Comparison of ENCODE assay signal across 12 cellular contexts in the genomic region with DNA sequence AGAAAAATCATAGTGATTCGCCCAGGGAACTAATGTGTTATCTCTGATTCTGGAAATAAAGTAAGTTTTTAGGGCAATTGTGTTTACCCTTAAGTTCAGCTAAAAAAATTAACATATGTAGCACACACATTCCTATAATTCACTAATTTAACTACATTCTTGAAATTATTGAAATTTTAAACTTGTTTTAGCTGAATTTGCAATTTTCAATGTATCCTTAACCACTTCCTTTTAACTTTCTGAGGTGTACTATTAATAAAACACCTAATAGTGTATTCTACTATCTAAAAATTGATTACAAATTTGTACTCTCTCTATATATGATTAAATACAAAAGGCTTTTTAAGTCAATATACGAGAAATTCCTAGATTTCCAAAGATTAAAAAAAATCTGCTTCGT. TPM values are rescaled to one million over a fixed set of nuclear protein-coding genes. Genes with fewer than 3 reads are reported as not detected.
DNase-seq lines count a peak whose midpoint lies in the region; TF ChIP-seq lines count a peak whose summit lies in the region.
"Had no signal": no experiment of that assay in that cellular context is flagged by ENCODE, and none has a peak within 500 bp of the region (broad histone marks: within the 10 kb centered on the region; RNA-seq: fewer than 3 reads in every experiment).

No MANE protein-coding gene starts in this region.

- no peak for DNase-seq in activated T-cell treated with anti-CD3 and anti-CD28 coated beads, Interleukin-2, amount 50 U/mL, for 24 hours
- no peak for DNase-seq in activated T-cell treated with anti-CD3 and anti-CD28 coated beads, Interleukin-2, amount 50 U/mL, for 48 hours
- DNase-seq in MG63 = no peak
- no peak for DNase-seq in endodermal cell
- DNase-seq in mesenteric fat pad (ENCODE audit: low spot score) = no peak
- no peak for DNase-seq in OCI-M1 (lab: John Stamatoyannopoulos, UW)
- no peak for DNase-seq in CD8-positive, alpha-beta memory T cell
- DNase-seq: amygdala; effector memory CD8-positive, alpha-beta T cell; sigmoid colon; transverse colon had no signal

- H3K9ac ChIP-seq in endodermal cell (ENCODE audit: extremely low read depth, low read length, poor library complexity, severe bottlenecking) (peak overlapping the region; percentile 77), skeletal muscle satellite cell (ENCODE audit: low read depth, low read length) (peak overlapping the region; percentile 84)

- H3K36me3 Mint-ChIP-seq in activated T-cell treated with anti-CD3 and anti-CD28 coated beads, Interleukin-2, amount 50 U/mL, for 24 hours (ENCODE audit: low read depth) = peaks cover 15% of the 10 kb centered on the region
- peaks cover 4% of the 10 kb centered on the region for H3K36me3 Mint-ChIP-seq in endodermal cell (ENCODE audit: low read depth)
- H3K36me3 Mint-ChIP-seq in CD8-positive, alpha-beta memory T cell = peaks cover 0 to 22% (median 8%) of the 10 kb centered on the region in 3 donors

- H3K9me3 ChIP-seq in MG63 (no peaks in the 10 kb centered on the region), endodermal cell (ENCODE audit: control insufficient read depth, low read length) (no peaks in the 10 kb centered on the region), skeletal muscle satellite cell (replicated peaks; ENCODE audit: low read length) (no peaks in the 10 kb centered on the region)
- H3K9me3 ChIP-seq in CD8-positive, alpha-beta memory T cell (ENCODE audit: low read length) = peaks cover 3% of the 10 kb centered on the region
- H3K9me3 ChIP-seq: sigmoid colon, transverse colon had no signal

- H3K27me3 Mint-ChIP-seq in activated T-cell treated with anti-CD3 and anti-CD28 coated beads, Interleukin-2, amount 50 U/mL, for 24 hours = no peaks in the 10 kb centered on the region
- no peaks in the 10 kb centered on the region for H3K27me3 Mint-ChIP-seq in endodermal cell (ENCODE audit: insufficient read depth)
- H3K27me3 Mint-ChIP-seq in CD8-positive, alpha-beta memory T cell = no peaks in the 10 kb centered on the region
- H3K27me3 Mint-ChIP-seq: effector memory CD8-positive, alpha-beta T cell had no signal

- H3K4me1 ChIP-seq in endodermal cell (ENCODE audit: control insufficient read depth, insufficient read depth, low read length) (peaks cover 5% of the 10 kb centered on the region), skeletal muscle satellite cell (ENCODE audit: control insufficient read depth, insufficient read depth, low read length) (peaks cover 13% of the 10 kb centered on the region)
- peaks cover 62% of the 10 kb centered on the region for H3K4me1 ChIP-seq in CD8-positive, alpha-beta memory T cell (ENCODE audit: insufficient read depth, low read length)

- no peak overlapping the region for H3K4me3 Mint-ChIP-seq in activated T-cell treated with anti-CD3 and anti-CD28 coated beads, Interleukin-2, amount 50 U/mL, for 24 hours
- no peak overlapping the region for H3K4me3 Mint-ChIP-seq in endodermal cell
- peak overlapping the region in 3 of 7 donors; percentile 13 to 59 (median 27) for H3K4me3 Mint-ChIP-seq in CD8-positive, alpha-beta memory T cell

- CTCF ChIA-PET in CD8-positive, alpha-beta memory T cell (lab: Charles Lee) = interaction anchor here (2.6 kb wide), 1 partner anchor 293 kb away, joined by 8 read pairs; a partner anchor contains a TSS

- peak overlapping the region; percentile 76 for H3K27ac Mint-ChIP-seq in activated T-cell treated with anti-CD3 and anti-CD28 coated beads, Interleukin-2, amount 50 U/mL, for 24 hours
- peak overlapping the region; percentile 83 for H3K27ac Mint-ChIP-seq in endodermal cell
- peak overlapping the region in 3 of 8 donors; percentile 35 to 69 (median 53) for H3K27ac Mint-ChIP-seq in CD8-positive, alpha-beta memory T cell
- H3K27ac Mint-ChIP-seq: effector memory CD8-positive, alpha-beta T cell had no signal

- POLR2A ChIA-PET in CD8-positive, alpha-beta memory T cell (lab: Charles Lee) = no interaction called here

- peaks cover 10% of the 10 kb centered on the region for H3K9me3 Mint-ChIP-seq in activated T-cell treated with anti-CD3 and anti-CD28 coated beads, Interleukin-2, amount 50 U/mL, for 24 hours
- H3K9me3 Mint-ChIP-seq in endodermal cell = no peaks in the 10 kb centered on the region
- peaks cover 2 to 14% (median 10%) of the 10 kb centered on the region in 5 donors for H3K9me3 Mint-ChIP-seq in CD8-positive, alpha-beta memory T cell

- 93 to 95% methylated on average over 3 of the region's 3 CpGs for WGBS in endodermal cell (ENCODE audit: insufficient coverage in 1 of 2, insufficient read length in 1 of 2), 2 experiments

- H3K27ac ChIP-seq in endodermal cell (ENCODE audit: low read depth, low read length) = no peak overlapping the region
- no peak overlapping the region for H3K27ac ChIP-seq in CD8-positive, alpha-beta memory T cell (ENCODE audit: low read depth, low read length)

- no peaks in the 10 kb centered on the region for H3K27me3 ChIP-seq in MG63
- H3K27me3 ChIP-seq in endodermal cell (ENCODE audit: control insufficient read depth, insufficient read depth, low read length, poor library complexity, severe bottlenecking) = no peaks in the 10 kb centered on the region
- no peaks in the 10 kb centered on the region for H3K27me3 ChIP-seq in skeletal muscle satellite cell (ENCODE audit: control insufficient read depth, insufficient read depth, low read length)
- H3K27me3 ChIP-seq in CD8-positive, alpha-beta memory T cell (ENCODE audit: insufficient read depth, low read length, poor library complexity, severe bottlenecking) = no peaks in the 10 kb centered on the region
- H3K27me3 ChIP-seq: sigmoid colon, transverse colon had no signal

- H3K4me2 ChIP-seq in skeletal muscle satellite cell (ENCODE audit: low read length) = peak overlapping the region; percentile 85

- peaks cover 60% of the 10 kb centered on the region for H3K4me1 Mint-ChIP-seq in activated T-cell treated with anti-CD3 and anti-CD28 coated beads, Interleukin-2, amount 50 U/mL, for 24 hours (ENCODE audit: low read depth)
- peaks cover 35% of the 10 kb centered on the region for H3K4me1 Mint-ChIP-seq in endodermal cell
- H3K4me1 Mint-ChIP-seq in CD8-positive, alpha-beta memory T cell = peaks cover 20 to 77% (median 60%) of the 10 kb centered on the region in 3 donors

- no peak for TF ChIP-seq CTCF in endodermal cell (conservative IDR thresholded peaks at IDR 0.05)

- peak overlapping the region; percentile 86 for H3K4me3 ChIP-seq in MG63
- H3K4me3 ChIP-seq in endodermal cell (ENCODE audit: low read length) = peak overlapping the region; percentile 99
- H3K4me3 ChIP-seq in skeletal muscle satellite cell (ENCODE audit: low read length) = peak overlapping the region; percentile 81
- no peak overlapping the region for H3K4me3 ChIP-seq in CD8-positive, alpha-beta memory T cell (ENCODE audit: low read length)

- H3K36me3 ChIP-seq in MG63 = no peaks in the 10 kb centered on the region
- peaks cover 5% of the 10 kb centered on the region for H3K36me3 ChIP-seq in endodermal cell (ENCODE audit: control insufficient read depth, insufficient read depth, low read length)
- H3K36me3 ChIP-seq in skeletal muscle satellite cell (ENCODE audit: insufficient read depth, low read length) = peaks cover 2% of the 10 kb centered on the region
- no peaks in the 10 kb centered on the region for H3K36me3 ChIP-seq in CD8-positive, alpha-beta memory T cell (ENCODE audit: insufficient read depth, low read length)
- H3K36me3 ChIP-seq: sigmoid colon, transverse colon had no signal

RNA-seq across cellular contexts. Expression of a gene that starts 2.2 kb away (rescaled TPM):
- 0.53 and 1.4 TPM in 2 replicates for total RNA-seq in MG63 (2014; rRNA removed; shearing (Covaris generic); ENCODE audit: low replicate concordance)
- total RNA-seq in endodermal cell (10 to 100 TPM; 18.6 to 20.3 TPM), mesenteric fat pad (10.0 TPM)
- 15.1 TPM for polyA plus RNA-seq in endodermal cell (2013, experiment 1 of 2)
- polyA plus RNA-seq in endodermal cell (2013, experiment 2 of 2) = 14.3 TPM
- 6.1 and 7.0 TPM in 2 replicates for total RNA-seq in skeletal muscle satellite cell (2012; rRNA removed)
- 10 to 100 TPM; 12.3 to 13.4 TPM for total RNA-seq in CD8-positive, alpha-beta memory T cell
- polyA plus RNA-seq in CD8-positive, alpha-beta memory T cell = 45.3 TPM

RNA-seq across cellular contexts. Expression of a gene that starts 2.5 kb away (rescaled TPM):
- 1.2 and 3.4 TPM in 2 replicates for total RNA-seq in MG63 (2014; rRNA removed; shearing (Covaris generic); ENCODE audit: low replicate concordance)
- total RNA-seq in endodermal cell (10 to 100 TPM; 12.3 to 13.7 TPM), mesenteric fat pad (13.4 TPM)
- 12.6 TPM for polyA plus RNA-seq in endodermal cell (2013, experiment 1 of 2)
- polyA plus RNA-seq in endodermal cell (2013, experiment 2 of 2) = 15.6 TPM
- 12.4 and 14.9 TPM in 2 replicates for total RNA-seq in skeletal muscle satellite cell (2012; rRNA removed)
- total RNA-seq in CD8-positive, alpha-beta memory T cell = 1 to 10 TPM; 7.2 to 7.5 TPM
- 11.4 TPM for polyA plus RNA-seq in CD8-positive, alpha-beta memory T cell
